Comparison of ENCODE assay signal across 1 cellular context in the genomic region with DNA sequence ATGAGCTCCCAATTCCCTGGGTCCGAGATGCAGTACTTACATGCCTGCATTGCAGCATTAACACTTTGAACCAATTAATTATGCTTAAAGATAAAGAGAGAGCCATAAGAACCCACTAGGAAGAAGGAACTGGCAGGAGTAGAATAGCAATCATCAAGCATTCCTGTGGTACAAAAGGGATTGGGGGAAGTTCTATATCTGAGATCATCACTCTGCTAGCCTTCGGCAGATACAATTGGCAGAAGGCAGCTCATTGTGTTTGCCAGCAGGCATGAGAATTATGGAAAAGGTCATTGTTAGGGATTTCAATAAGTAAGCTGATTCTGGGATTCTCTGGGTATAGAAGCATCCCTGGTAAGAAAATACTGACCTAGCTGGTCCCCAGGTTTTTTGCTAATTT.
TF ChIP-seq lines count a peak whose summit lies in the region.

No MANE protein-coding gene starts in this region.

TF ChIP-seq in HepG2, 621 proteins besides CTCF, POLR2A, EP300 and RAD21 (continued from another document):
- TF ChIP-seq MNT (IDR thresholded peaks at IDR 0.05) (no peak), NFRKB (IDR thresholded peaks at IDR 0.05) (no peak)
